Comparison of ENCODE assay signal across 8 cellular contexts in the genomic region with DNA sequence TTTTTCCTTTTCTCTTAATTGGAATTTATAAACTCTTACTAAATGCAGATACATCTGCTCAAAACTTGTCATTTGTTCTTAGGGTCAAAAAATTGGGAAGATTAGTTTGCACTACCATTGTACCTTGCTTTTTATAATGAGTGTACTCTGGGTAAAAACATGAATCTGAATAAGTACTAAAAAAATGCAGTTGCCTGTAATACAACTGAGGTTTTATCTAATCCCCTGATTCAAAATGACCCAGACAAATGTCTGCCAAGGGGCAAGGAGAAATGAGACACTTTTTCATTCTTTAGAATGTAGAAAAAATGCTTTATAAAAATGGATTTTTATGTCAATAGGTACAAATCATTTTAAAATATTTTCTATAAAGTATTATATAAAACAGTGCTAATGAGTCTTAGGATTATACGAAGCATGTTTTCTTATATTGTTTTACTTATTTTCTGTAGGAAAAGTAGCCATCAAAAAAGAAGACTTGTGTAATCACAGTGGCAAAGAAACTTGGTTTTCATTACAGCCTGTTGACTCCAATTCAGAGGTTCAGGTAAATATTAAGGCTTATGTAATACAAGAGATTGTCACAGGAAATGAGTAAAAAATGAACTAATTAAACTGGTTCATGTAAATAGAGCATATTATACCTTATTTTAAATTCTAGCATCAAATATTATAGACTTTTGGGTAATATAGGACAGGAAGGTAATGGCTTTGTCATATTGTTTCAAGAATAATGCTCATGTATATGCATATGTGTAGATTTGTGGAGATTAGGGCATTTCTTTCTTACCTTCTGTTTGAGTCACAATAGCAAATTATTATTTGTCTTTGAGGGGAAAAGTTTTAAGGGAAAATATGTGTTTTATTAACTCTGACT. TPM values are rescaled to one million over a fixed set of nuclear protein-coding genes. Genes with fewer than 3 reads are reported as not detected.
DNase-seq lines count a peak whose midpoint lies in the region; ATAC-seq, FAIRE-seq and TF ChIP-seq lines count a peak whose summit lies in the region.
"Had no signal": no experiment of that assay in that cellular context is flagged by ENCODE, and none has a peak within 500 bp of the region (broad histone marks: within the 10 kb centered on the region; RNA-seq: fewer than 3 reads in every experiment).

No MANE protein-coding gene starts in this region.

- H3K9ac ChIP-seq in endothelial cell of umbilical vein (replicated peaks; ENCODE audit: extremely low read depth, insufficient read depth, low read length) = peak overlapping the region; percentile 7

- POLR2A ChIA-PET in CD8-positive, alpha-beta memory T cell (lab: Charles Lee) = interaction anchor here (1.0 kb wide), 1 partner anchor 31 kb away, joined by 4 read pairs; no protein-coding TSS in a partner anchor
- POLR2A ChIA-PET in endothelial cell of umbilical vein (lab: Charles Lee) = no interaction called here

- peaks cover 0 to 47% (median 10%) of the 10 kb centered on the region in 3 donors for H3K36me3 Mint-ChIP-seq in CD8-positive, alpha-beta memory T cell

- H4K20me1 ChIP-seq in endothelial cell of umbilical vein (replicated peaks; ENCODE audit: control insufficient read depth, extremely low read depth, insufficient read depth, low read length) = peaks cover 2% of the 10 kb centered on the region

- no peak for ATAC-seq in gastrocnemius medialis

- peak overlapping the region; percentile 27 to 83 (median 67) for H3K4me3 Mint-ChIP-seq in CD8-positive, alpha-beta memory T cell

- DNase-seq in CD8-positive, alpha-beta memory T cell = peak in 2 of 5 donors; percentile 12 to 40
- no peak for DNase-seq in RCC 7860 (ENCODE audit: low spot score)
- DNase-seq in endothelial cell of umbilical vein (ENCODE audit: low read depth, low spot score) = no peak
- DNase-seq in gastrocnemius medialis = no peak
- DNase-seq in NCI-H82 treated with DMSO at 0.1 percent for 48 hours (lab: John Stamatoyannopoulos, UW; ENCODE audit: unreplicated experiment) = no peak
- DNase-seq in stimulated activated CD4-positive, alpha-beta T cell treated with anti-CD3 and anti-CD28 coated beads, Interleukin-12 subunit alpha, Interleukin-12 subunit beta, amount 100 ng/mL, for 4 hours = no peak
- no peak for DNase-seq in SJCRH30

- peak overlapping the region; percentile 6 for H3K27ac ChIP-seq in CD8-positive, alpha-beta memory T cell (ENCODE audit: low read depth, low read length)
- H3K27ac ChIP-seq in endothelial cell of umbilical vein (ENCODE audit: insufficient read depth, low read depth, low read length) (peak overlapping the region; percentile 45), gastrocnemius medialis (peak overlapping the region in 3 of 4 donors; percentile 18 to 50 (median 44)), SJCRH30 (no peak overlapping the region)

- dilution Hi-C loops in endothelial cell of umbilical vein (cut with MboI; ENCODE audit: extremely low pct_ligation_motif_present, low sequenced_read_pairs) = no loop called here

- intact Hi-C loops in endothelial cell of umbilical vein (cut with micrococcal nuclease) = loop anchor here (1.0 kb wide), 2 partner anchors 9 to 13 kb away; no protein-coding TSS in a partner anchor
- intact Hi-C loops in gastrocnemius medialis (cut with DNase I; ENCODE audit: low total_unique reads) = no loop called here

- no peak overlapping the region for H2AFZ ChIP-seq in endothelial cell of umbilical vein (ENCODE audit: low read depth, low read length)

- H3K79me2 ChIP-seq in endothelial cell of umbilical vein (ENCODE audit: control insufficient read depth, insufficient read depth, low read length) = peaks cover 78% of the 10 kb centered on the region

- peak overlapping the region; percentile 13 for H3K4me3 ChIP-seq in CD8-positive, alpha-beta memory T cell (ENCODE audit: low read length)
- H3K4me3 ChIP-seq in endothelial cell of umbilical vein (replicated peaks in 1 of 3; ENCODE audit: insufficient read depth in 1 of 3, low read depth in 1 of 3, low read length in 3 of 3) (no peak overlapping the region), gastrocnemius medialis (no peak overlapping the region), SJCRH30 (no peak overlapping the region)

- no peaks in the 10 kb centered on the region for H3K9me3 Mint-ChIP-seq in CD8-positive, alpha-beta memory T cell

- peak overlapping the region; percentile 43 to 94 (median 89) for H3K27ac Mint-ChIP-seq in CD8-positive, alpha-beta memory T cell

- peaks cover 73 to 86% (median 85%) of the 10 kb centered on the region in 3 donors for H3K4me1 Mint-ChIP-seq in CD8-positive, alpha-beta memory T cell

- H3K36me3 ChIP-seq in CD8-positive, alpha-beta memory T cell (ENCODE audit: insufficient read depth, low read length) = peaks cover 6% of the 10 kb centered on the region
- H3K36me3 ChIP-seq in endothelial cell of umbilical vein (ENCODE audit: control insufficient read depth in 2 of 2, extremely low read depth in 1 of 2, insufficient read depth in 2 of 2, low read length in 2 of 2) (peaks cover 0 to 4% of the 10 kb centered on the region in 2 experiments), gastrocnemius medialis (no peaks in the 10 kb centered on the region), SJCRH30 (peaks cover 12% of the 10 kb centered on the region)

- H3K27me3 Mint-ChIP-seq in CD8-positive, alpha-beta memory T cell = no peaks in the 10 kb centered on the region

- TF ChIP-seq CTCF in endothelial cell of umbilical vein (IDR thresholded peaks at IDR 0.05; ENCODE audit: extremely low read depth in 1 of 2, insufficient read depth in 1 of 2, low read depth in 1 of 2, low read length in 2 of 2) (no peak), gastrocnemius medialis (IDR thresholded peaks at IDR 0.05 in 4 of 5, conservative IDR thresholded peaks at IDR 0.05 in 1 of 5) (no peak)

- peaks cover 86% of the 10 kb centered on the region for H3K4me1 ChIP-seq in CD8-positive, alpha-beta memory T cell (ENCODE audit: insufficient read depth, low read length)
- peaks cover 34% of the 10 kb centered on the region for H3K4me1 ChIP-seq in endothelial cell of umbilical vein (ENCODE audit: control insufficient read depth, extremely low read depth, insufficient read depth, low read length)
- peaks cover 0 to 23% of the 10 kb centered on the region in 2 donors for H3K4me1 ChIP-seq in gastrocnemius medialis
- H3K4me1 ChIP-seq in SJCRH30 = peaks cover 10% of the 10 kb centered on the region

- BruUV-seq in endothelial cell of umbilical vein (replicated peaks; lab: Mats Ljungman, UMichigan) = no TSS peak

- FAIRE-seq in RCC 7860 (lab: Jason Lieb, UNC) (peak; percentile 21), endothelial cell of umbilical vein (lab: Jason Lieb, UNC) (no peak)
- FAIRE-seq: H1 had no signal

- H3K4me2 ChIP-seq in endothelial cell of umbilical vein (ENCODE audit: insufficient read depth, low read length) = peak overlapping the region; percentile 62

- no peaks in the 10 kb centered on the region for H3K9me3 ChIP-seq in CD8-positive, alpha-beta memory T cell (ENCODE audit: low read length)
- H3K9me3 ChIP-seq in endothelial cell of umbilical vein (replicated peaks; ENCODE audit: control insufficient read depth, insufficient read depth, low read length) (no peaks in the 10 kb centered on the region), gastrocnemius medialis (no peaks in the 10 kb centered on the region), SJCRH30 (replicated peaks) (no peaks in the 10 kb centered on the region)

- TF ChIP-seq POLR2A in endothelial cell of umbilical vein (IDR thresholded peaks at IDR 0.05; ENCODE audit: low read depth, low read length) (no peak), gastrocnemius medialis (IDR thresholded peaks at IDR 0.05) (no peak)

- CTCF ChIA-PET in CD8-positive, alpha-beta memory T cell (lab: Charles Lee) = interaction anchor here (1.3 kb wide), 1 partner anchor 9 kb away, joined by 3 read pairs; no protein-coding TSS in a partner anchor
- CTCF ChIA-PET in endothelial cell of umbilical vein (lab: Charles Lee) = no interaction called here

- no peaks in the 10 kb centered on the region for H3K27me3 ChIP-seq in CD8-positive, alpha-beta memory T cell (ENCODE audit: insufficient read depth, low read length, poor library complexity, severe bottlenecking)
- no peaks in the 10 kb centered on the region for H3K27me3 ChIP-seq in endothelial cell of umbilical vein (ENCODE audit: control insufficient read depth in 2 of 2, insufficient read depth in 2 of 2, low read length in 2 of 2)
- H3K27me3 ChIP-seq in gastrocnemius medialis = no peaks in the 10 kb centered on the region
- no peaks in the 10 kb centered on the region for H3K27me3 ChIP-seq in SJCRH30

- in situ Hi-C loops in gastrocnemius medialis (cut with MboI; ENCODE audit: low sequenced_read_pairs in 4 of 4) = no loop called here

- no peaks in the 10 kb centered on the region for H3K9me1 ChIP-seq in endothelial cell of umbilical vein (replicated peaks; ENCODE audit: control insufficient read depth, extremely low read depth, insufficient read depth, low read length)

TF ChIP-seq in endothelial cell of umbilical vein, 7 proteins besides CTCF, POLR2A, EP300 and RAD21 (continues in another document):
- TF ChIP-seq MYC (IDR thresholded peaks at IDR 0.05; ENCODE audit: low read depth, low read length) (no peak), JUN (IDR thresholded peaks at IDR 0.05; ENCODE audit: borderline replicate concordance, insufficient read depth, insufficient read length, low read depth) (no peak), EZH2 (IDR thresholded peaks at IDR 0.05; ENCODE audit: borderline replicate concordance, low read depth, low read length, severe bottlenecking) (no peak), GATA2 (IDR thresholded peaks at IDR 0.05; ENCODE audit: insufficient read depth, insufficient read length, low read depth, low read length) (no peak), FOS (IDR thresholded peaks at IDR 0.05; ENCODE audit: borderline replicate concordance, insufficient read depth, low read length) (no peak), MAX (IDR thresholded peaks at IDR 0.05; ENCODE audit: insufficient read depth, insufficient read length) (no peak)

RNA-seq across cellular contexts. Expression of gene RASA2, which starts 42.7 kb away (rescaled TPM):
- total RNA-seq in CD8-positive, alpha-beta memory T cell = 10 to 100 TPM; 34.0 to 36.4 TPM
- 39.2 TPM for polyA plus RNA-seq in CD8-positive, alpha-beta memory T cell
- total RNA-seq in endothelial cell of umbilical vein (14.2 and 20.2 TPM in 2 replicates), gastrocnemius medialis (10 to 100 TPM in 1 of 4 donors, 1 to 10 TPM in 3; 1.9 to 10.6 (median 4.5) TPM)
- 3.0 and 3.1 TPM in 2 replicates for polyA plus RNA-seq in endothelial cell of umbilical vein
- polyA plus RNA-seq in endothelial cell of umbilical vein (2011; cell fraction: cytosol; rRNA removed) = 2.8 and 3.5 TPM in 2 replicates
- polyA plus RNA-seq in endothelial cell of umbilical vein (2011; cell fraction: nucleus; rRNA removed) = 23.1 and 33.2 TPM in 2 replicates
- 6.6 and 8.6 TPM in 2 replicates for polyA plus RNA-seq in endothelial cell of umbilical vein (2012)
- polyA minus RNA-seq in endothelial cell of umbilical vein = 13.6 and 14.0 TPM in 2 replicates
- polyA minus RNA-seq in endothelial cell of umbilical vein (2011; cell fraction: cytosol; rRNA and poly(A)+ RNA removed) = 4.9 TPM
- 21.7 and 35.2 TPM in 2 replicates for polyA minus RNA-seq in endothelial cell of umbilical vein (2011; cell fraction: nucleus; rRNA and poly(A)+ RNA removed)
- total RNA-seq in SJCRH30 (2014; rRNA removed; shearing (Covaris generic)) = 31.6 and 37.5 TPM in 2 replicates
